In genomic region chr11:111410951-111411350, GRCh38 we compare ENCODE assay signal across 1 cellular context.
TF ChIP-seq lines count a peak whose summit lies in the region.

No MANE protein-coding gene starts in this region.

TF ChIP-seq in GM23338, 12 proteins besides CTCF, POLR2A, EP300 and RAD21 (continued from another document):
- TF ChIP-seq ZNF462 (CRISPR knock-in tag; IDR thresholded peaks at IDR 0.05), result no peak
